9 cellular contexts compared by ENCODE assay signal in genomic region chr1:229139320-229139719, GRCh38.
A peak's percentile ranks its signal among the peaks of the same experiment; 100 is the strongest.
DNase-seq lines count a peak whose midpoint lies in the region; ATAC-seq and TF ChIP-seq lines count a peak whose summit lies in the region.
"Had no signal": no experiment of that assay in that cellular context is flagged by ENCODE, and none has a peak within 500 bp of the region (broad histone marks: within the 10 kb centered on the region; RNA-seq: fewer than 3 reads in every experiment).

No MANE protein-coding gene starts in this region.

- H3K27me3 Mint-ChIP-seq in activated T-cell treated with anti-CD3 and anti-CD28 coated beads, Interleukin-2, amount 50 U/mL, for 72 hours (ENCODE audit: low read depth), result no peaks in the 10 kb centered on the region
- H3K27me3 Mint-ChIP-seq in type B pancreatic cell, result no peaks in the 10 kb centered on the region

- no peak for TF ChIP-seq CTCF in type B pancreatic cell (conservative IDR thresholded peaks at IDR 0.05)

- peaks cover 4 to 20% of the 10 kb centered on the region in 2 donors for H3K36me3 Mint-ChIP-seq in activated T-cell treated with anti-CD3 and anti-CD28 coated beads, Interleukin-2, amount 50 U/mL, for 72 hours (ENCODE audit: insufficient read depth in 2 of 2)
- peaks cover 1% of the 10 kb centered on the region for H3K36me3 Mint-ChIP-seq in type B pancreatic cell

- H3K9me3 Mint-ChIP-seq in activated T-cell treated with anti-CD3 and anti-CD28 coated beads, Interleukin-2, amount 50 U/mL, for 72 hours, result peaks cover 2 to 9% of the 10 kb centered on the region in 2 donors
- H3K9me3 Mint-ChIP-seq in type B pancreatic cell, result peaks cover 1% of the 10 kb centered on the region

- peaks cover 38% of the 10 kb centered on the region for H3K4me1 Mint-ChIP-seq in activated T-cell treated with anti-CD3 and anti-CD28 coated beads, Interleukin-2, amount 50 U/mL, for 72 hours (ENCODE audit: low read depth)
- H3K4me1 Mint-ChIP-seq in type B pancreatic cell (ENCODE audit: unreplicated experiment), result peaks cover 32% of the 10 kb centered on the region

- peak; percentile 22 for DNase-seq in activated naive CD4-positive, alpha-beta T cell treated with Interleukin-2 at 50 U/mL for 16 hours
- no peak for DNase-seq in activated naive CD4-positive, alpha-beta T cell (lab: John Stamatoyannopoulos, UW)
- DNase-seq in activated T-cell treated with anti-CD3 and anti-CD28 coated beads, Interleukin-2, amount 50 U/mL, for 72 hours, result peak; percentile 14 to 18
- DNase-seq in type B pancreatic cell (ENCODE audit: extremely low spot score, unreplicated experiment) (no peak), DMS79 (lab: John Stamatoyannopoulos, UW) (no peak), sciatic nerve (ENCODE audit: low spot score) (no peak), NCI-H2029 treated with DMSO at 0.1 percent for 48 hours (lab: John Stamatoyannopoulos, UW) (no peak)
- DNase-seq: NCI-H1436 treated with DMSO at 0.1 percent for 48 hours had no signal

- H3K27ac Mint-ChIP-seq in activated T-cell treated with anti-CD3 and anti-CD28 coated beads, Interleukin-2, amount 50 U/mL, for 72 hours, result no peak overlapping the region
- peak overlapping the region; percentile 11 for H3K27ac Mint-ChIP-seq in type B pancreatic cell

- intact Hi-C loops in sciatic nerve (cut with DNase I), result no loop called here

- H3K4me3 Mint-ChIP-seq in activated T-cell treated with anti-CD3 and anti-CD28 coated beads, Interleukin-2, amount 50 U/mL, for 72 hours, result peak overlapping the region; percentile 54 to 62
- no peak overlapping the region for H3K4me3 Mint-ChIP-seq in type B pancreatic cell

- ATAC-seq in HG03066 (IDR thresholded peaks at IDR 0.05; ENCODE audit: low read depth, unreplicated experiment), result peak; percentile 69
- ATAC-seq in activated T-cell treated with anti-CD3 and anti-CD28 coated beads, Interleukin-2, amount 50 U/mL, for 72 hours (replicated peaks in 1 of 2), result peak; percentile 83 to 84
- no peak for ATAC-seq in sciatic nerve

Comparison
In these comparisons a context has a peak if more than half of its experiments do, and no peak if none do; other contexts are left out.
1. DNase-seq: peak in activated naive CD4-positive, alpha-beta T cell treated with Interleukin-2 at 50 U/mL for 16 hours (single experiment) and activated T-cell treated with anti-CD3 and anti-CD28 coated beads, Interleukin-2, amount 50 U/mL, for 72 hours (2 of 2); none in activated naive CD4-positive, alpha-beta T cell (0 of 4), type B pancreatic cell (single experiment), DMS79 (single experiment), sciatic nerve (single experiment) and NCI-H2029 treated with DMSO at 0.1 percent for 48 hours (single experiment).